ENCODE assay signal across 1 cellular context in genomic region chr2:176174382-176174834, GRCh38.
TF ChIP-seq lines count a peak whose summit lies in the region.

No MANE protein-coding gene starts in this region.

TF ChIP-seq in HepG2, 621 proteins besides CTCF, POLR2A, EP300 and RAD21:
- TF ChIP-seq NR1H2 (CRISPR knock-in tag; IDR thresholded peaks at IDR 0.05; ENCODE audit: borderline replicate concordance, low read depth) (no peak), ZFP36L2 (CRISPR knock-in tag; IDR thresholded peaks at IDR 0.05) (no peak), POLR2G (IDR thresholded peaks at IDR 0.05; ENCODE audit: low read depth, low read length) (peak; percentile 59; the same call in 1 of the 2 replicates), RXRB (CRISPR knock-in tag; IDR thresholded peaks at IDR 0.05; ENCODE audit: borderline replicate concordance) (0 out of 2 replicates have a peak, but pooled peaks have one; percentile 17), MIER3 (CRISPR knock-in tag; IDR thresholded peaks at IDR 0.05; ENCODE audit: borderline replicate concordance) (no peak), HNRNPH1 (optimal IDR thresholded peaks at IDR 0.05; ENCODE audit: low read depth, low read length) (no peak), SALL2 (CRISPR knock-in tag; IDR thresholded peaks at IDR 0.05) (0 out of 2 replicates have a peak, but pooled peaks have one; percentile 23), TAF1 (CRISPR knock-in tag; IDR thresholded peaks at IDR 0.05) (0 out of 2 replicates have a peak, but pooled peaks have one; percentile 8), EHMT2 (IDR thresholded peaks at IDR 0.05; ENCODE audit: borderline replicate concordance, low read depth, low read length) (no peak), ZNF703 (CRISPR knock-in tag; IDR thresholded peaks at IDR 0.05; ENCODE audit: borderline replicate concordance) (no peak), RBM22 (optimal IDR thresholded peaks at IDR 0.05; ENCODE audit: low read length) (peak; percentile 69), MNT (IDR thresholded peaks at IDR 0.05) (no peak), MZF1 (CRISPR knock-in tag; IDR thresholded peaks at IDR 0.05; ENCODE audit: borderline replicate concordance) (no peak), ZNF800 (CRISPR knock-in tag; IDR thresholded peaks at IDR 0.05) (0 out of 2 replicates have a peak, but pooled peaks have one; percentile 26), EED (CRISPR knock-in tag; IDR thresholded peaks at IDR 0.05) (0 out of 2 replicates have a peak, but pooled peaks have one; percentile 11), RFX3 (CRISPR knock-in tag; IDR thresholded peaks at IDR 0.05) (no peak), GABPA (IDR thresholded peaks at IDR 0.05; ENCODE audit: low read depth, low read length) (no peak), GABPA (CRISPR knock-in tag; IDR thresholded peaks at IDR 0.05; ENCODE audit: low read depth) (0 out of 2 replicates have a peak, but pooled peaks have one; percentile 22), ZNF512 (CRISPR knock-in tag; IDR thresholded peaks at IDR 0.05) (no peak), ZNF777 (CRISPR knock-in tag; IDR thresholded peaks at IDR 0.05) (no peak), MAZ (IDR thresholded peaks at IDR 0.05; ENCODE audit: borderline replicate concordance, low read depth, low read length) (no peak), MAZ (CRISPR knock-in tag; IDR thresholded peaks at IDR 0.05; ENCODE audit: low read depth) (0 out of 2 replicates have a peak, but pooled peaks have one; percentile 25), ZNF501 (CRISPR knock-in tag; IDR thresholded peaks at IDR 0.05) (0 out of 2 replicates have a peak, but pooled peaks have one; percentile 18), GATAD2A (CRISPR knock-in tag; IDR thresholded peaks at IDR 0.05) (no peak)
- TF ChIP-seq, protein P1, sequence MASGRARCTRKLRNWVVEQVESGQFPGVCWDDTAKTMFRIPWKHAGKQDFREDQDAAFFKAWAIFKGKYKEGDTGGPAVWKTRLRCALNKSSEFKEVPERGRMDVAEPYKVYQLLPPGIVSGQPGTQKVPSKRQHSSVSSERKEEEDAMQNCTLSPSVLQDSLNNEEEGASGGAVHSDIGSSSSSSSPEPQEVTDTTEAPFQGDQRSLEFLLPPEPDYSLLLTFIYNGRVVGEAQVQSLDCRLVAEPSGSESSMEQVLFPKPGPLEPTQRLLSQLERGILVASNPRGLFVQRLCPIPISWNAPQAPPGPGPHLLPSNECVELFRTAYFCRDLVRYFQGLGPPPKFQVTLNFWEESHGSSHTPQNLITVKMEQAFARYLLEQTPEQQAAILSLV (CRISPR knock-in tag; IDR thresholded peaks at IDR 0.05; ENCODE audit: borderline replicate concordance): no peak
- TF ChIP-seq, protein P2, sequence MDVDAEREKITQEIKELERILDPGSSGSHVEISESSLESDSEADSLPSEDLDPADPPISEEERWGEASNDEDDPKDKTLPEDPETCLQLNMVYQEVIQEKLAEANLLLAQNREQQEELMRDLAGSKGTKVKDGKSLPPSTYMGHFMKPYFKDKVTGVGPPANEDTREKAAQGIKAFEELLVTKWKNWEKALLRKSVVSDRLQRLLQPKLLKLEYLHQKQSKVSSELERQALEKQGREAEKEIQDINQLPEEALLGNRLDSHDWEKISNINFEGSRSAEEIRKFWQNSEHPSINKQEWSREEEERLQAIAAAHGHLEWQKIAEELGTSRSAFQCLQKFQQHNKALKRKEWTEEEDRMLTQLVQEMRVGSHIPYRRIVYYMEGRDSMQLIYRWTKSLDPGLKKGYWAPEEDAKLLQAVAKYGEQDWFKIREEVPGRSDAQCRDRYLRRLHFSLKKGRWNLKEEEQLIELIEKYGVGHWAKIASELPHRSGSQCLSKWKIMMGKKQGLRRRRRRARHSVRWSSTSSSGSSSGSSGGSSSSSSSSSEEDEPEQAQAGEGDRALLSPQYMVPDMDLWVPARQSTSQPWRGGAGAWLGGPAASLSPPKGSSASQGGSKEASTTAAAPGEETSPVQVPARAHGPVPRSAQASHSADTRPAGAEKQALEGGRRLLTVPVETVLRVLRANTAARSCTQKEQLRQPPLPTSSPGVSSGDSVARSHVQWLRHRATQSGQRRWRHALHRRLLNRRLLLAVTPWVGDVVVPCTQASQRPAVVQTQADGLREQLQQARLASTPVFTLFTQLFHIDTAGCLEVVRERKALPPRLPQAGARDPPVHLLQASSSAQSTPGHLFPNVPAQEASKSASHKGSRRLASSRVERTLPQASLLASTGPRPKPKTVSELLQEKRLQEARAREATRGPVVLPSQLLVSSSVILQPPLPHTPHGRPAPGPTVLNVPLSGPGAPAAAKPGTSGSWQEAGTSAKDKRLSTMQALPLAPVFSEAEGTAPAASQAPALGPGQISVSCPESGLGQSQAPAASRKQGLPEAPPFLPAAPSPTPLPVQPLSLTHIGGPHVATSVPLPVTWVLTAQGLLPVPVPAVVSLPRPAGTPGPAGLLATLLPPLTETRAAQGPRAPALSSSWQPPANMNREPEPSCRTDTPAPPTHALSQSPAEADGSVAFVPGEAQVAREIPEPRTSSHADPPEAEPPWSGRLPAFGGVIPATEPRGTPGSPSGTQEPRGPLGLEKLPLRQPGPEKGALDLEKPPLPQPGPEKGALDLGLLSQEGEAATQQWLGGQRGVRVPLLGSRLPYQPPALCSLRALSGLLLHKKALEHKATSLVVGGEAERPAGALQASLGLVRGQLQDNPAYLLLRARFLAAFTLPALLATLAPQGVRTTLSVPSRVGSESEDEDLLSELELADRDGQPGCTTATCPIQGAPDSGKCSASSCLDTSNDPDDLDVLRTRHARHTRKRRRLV (CRISPR knock-in tag; IDR thresholded peaks at IDR 0.05): 0 out of 2 replicates have a peak, but pooled peaks have one; percentile 20
- TF ChIP-seq, protein P3, sequence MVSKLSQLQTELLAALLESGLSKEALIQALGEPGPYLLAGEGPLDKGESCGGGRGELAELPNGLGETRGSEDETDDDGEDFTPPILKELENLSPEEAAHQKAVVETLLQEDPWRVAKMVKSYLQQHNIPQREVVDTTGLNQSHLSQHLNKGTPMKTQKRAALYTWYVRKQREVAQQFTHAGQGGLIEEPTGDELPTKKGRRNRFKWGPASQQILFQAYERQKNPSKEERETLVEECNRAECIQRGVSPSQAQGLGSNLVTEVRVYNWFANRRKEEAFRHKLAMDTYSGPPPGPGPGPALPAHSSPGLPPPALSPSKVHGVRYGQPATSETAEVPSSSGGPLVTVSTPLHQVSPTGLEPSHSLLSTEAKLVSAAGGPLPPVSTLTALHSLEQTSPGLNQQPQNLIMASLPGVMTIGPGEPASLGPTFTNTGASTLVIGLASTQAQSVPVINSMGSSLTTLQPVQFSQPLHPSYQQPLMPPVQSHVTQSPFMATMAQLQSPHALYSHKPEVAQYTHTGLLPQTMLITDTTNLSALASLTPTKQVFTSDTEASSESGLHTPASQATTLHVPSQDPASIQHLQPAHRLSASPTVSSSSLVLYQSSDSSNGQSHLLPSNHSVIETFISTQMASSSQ (IDR thresholded peaks at IDR 0.05; ENCODE audit: low read depth): peak; percentile 77
- TF ChIP-seq, protein P3 (CRISPR knock-in tag; IDR thresholded peaks at IDR 0.05; ENCODE audit: borderline replicate concordance): no peak; the same call in 1 of the 2 replicates
- TF ChIP-seq, protein P4, sequence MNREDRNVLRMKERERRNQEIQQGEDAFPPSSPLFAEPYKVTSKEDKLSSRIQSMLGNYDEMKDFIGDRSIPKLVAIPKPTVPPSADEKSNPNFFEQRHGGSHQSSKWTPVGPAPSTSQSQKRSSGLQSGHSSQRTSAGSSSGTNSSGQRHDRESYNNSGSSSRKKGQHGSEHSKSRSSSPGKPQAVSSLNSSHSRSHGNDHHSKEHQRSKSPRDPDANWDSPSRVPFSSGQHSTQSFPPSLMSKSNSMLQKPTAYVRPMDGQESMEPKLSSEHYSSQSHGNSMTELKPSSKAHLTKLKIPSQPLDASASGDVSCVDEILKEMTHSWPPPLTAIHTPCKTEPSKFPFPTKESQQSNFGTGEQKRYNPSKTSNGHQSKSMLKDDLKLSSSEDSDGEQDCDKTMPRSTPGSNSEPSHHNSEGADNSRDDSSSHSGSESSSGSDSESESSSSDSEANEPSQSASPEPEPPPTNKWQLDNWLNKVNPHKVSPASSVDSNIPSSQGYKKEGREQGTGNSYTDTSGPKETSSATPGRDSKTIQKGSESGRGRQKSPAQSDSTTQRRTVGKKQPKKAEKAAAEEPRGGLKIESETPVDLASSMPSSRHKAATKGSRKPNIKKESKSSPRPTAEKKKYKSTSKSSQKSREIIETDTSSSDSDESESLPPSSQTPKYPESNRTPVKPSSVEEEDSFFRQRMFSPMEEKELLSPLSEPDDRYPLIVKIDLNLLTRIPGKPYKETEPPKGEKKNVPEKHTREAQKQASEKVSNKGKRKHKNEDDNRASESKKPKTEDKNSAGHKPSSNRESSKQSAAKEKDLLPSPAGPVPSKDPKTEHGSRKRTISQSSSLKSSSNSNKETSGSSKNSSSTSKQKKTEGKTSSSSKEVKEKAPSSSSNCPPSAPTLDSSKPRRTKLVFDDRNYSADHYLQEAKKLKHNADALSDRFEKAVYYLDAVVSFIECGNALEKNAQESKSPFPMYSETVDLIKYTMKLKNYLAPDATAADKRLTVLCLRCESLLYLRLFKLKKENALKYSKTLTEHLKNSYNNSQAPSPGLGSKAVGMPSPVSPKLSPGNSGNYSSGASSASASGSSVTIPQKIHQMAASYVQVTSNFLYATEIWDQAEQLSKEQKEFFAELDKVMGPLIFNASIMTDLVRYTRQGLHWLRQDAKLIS (CRISPR knock-in tag; IDR thresholded peaks at IDR 0.05): no peak
